8 cellular contexts compared by ENCODE assay signal in genomic region chr20:3406481-3407425, GRCh38. TPM values are rescaled to one million over a fixed set of nuclear protein-coding genes. Genes with fewer than 3 reads are reported as not detected.
DNase-seq lines count a peak whose midpoint lies in the region; ATAC-seq and TF ChIP-seq lines count a peak whose summit lies in the region.

No MANE protein-coding gene starts in this region.

- WGBS in spleen, 5 donors, result 6 to 12% (median 8%) methylated on average over 32 to 47 of the region's 47 CpGs

- ATAC-seq in HG02852 (IDR thresholded peaks at IDR 0.05; ENCODE audit: unreplicated experiment), result peak; percentile 5
- ATAC-seq in GM21360 (IDR thresholded peaks at IDR 0.05; ENCODE audit: unreplicated experiment), result no peak

- peaks cover 17% of the 10 kb centered on the region for H3K27me3 ChIP-seq in colonic mucosa
- no peaks in the 10 kb centered on the region for H3K27me3 ChIP-seq in spleen (replicated peaks in 1 of 7)

- TF ChIP-seq POLR2A in spleen (IDR thresholded peaks at IDR 0.05), result no peak

- DNase-seq in COLO668 (lab: John Stamatoyannopoulos, UW; ENCODE audit: unreplicated experiment) (peak; percentile 40), SW480 (ENCODE audit: low spot score) (peak; percentile 63), colonic mucosa (peak; percentile 33), kidney glomerular epithelial cell (lab: John Stamatoyannopoulos, UW) (peak; percentile 15), spleen (peak; percentile 75), KG1 (lab: John Stamatoyannopoulos, UW) (no peak)

- H3K9me3 ChIP-seq in colonic mucosa (no peaks in the 10 kb centered on the region), spleen (no peaks in the 10 kb centered on the region)

- H3K36me3 ChIP-seq in colonic mucosa (no peaks in the 10 kb centered on the region), spleen (no peaks in the 10 kb centered on the region)

- no peak for TF ChIP-seq CTCF in colonic mucosa (IDR thresholded peaks at IDR 0.05)
- no peak for TF ChIP-seq CTCF in spleen (IDR thresholded peaks at IDR 0.05 in 8 of 11, conservative IDR thresholded peaks at IDR 0.05 in 3 of 11)

- H3K4me3 ChIP-seq in colonic mucosa (peak overlapping the region; percentile 53), spleen (peak overlapping the region; percentile 74 to 92 (median 82))

- intact Hi-C loops in colonic mucosa (cut with DNase I) (no loop called here), spleen (cut with DNase I; ENCODE audit: low total_unique reads) (no loop called here)

- H3K4me1 ChIP-seq in colonic mucosa (peaks cover 4% of the 10 kb centered on the region), spleen (peaks cover 5 to 41% (median 27%) of the 10 kb centered on the region in 6 donors)

- H3K27ac ChIP-seq in colonic mucosa, result peak overlapping the region; percentile 67
- H3K27ac ChIP-seq in spleen, result peak overlapping the region; percentile 71 to 93 (median 88)

- H3K9ac ChIP-seq in colonic mucosa (ENCODE audit: low read depth in 2 of 2, low read length in 2 of 2), result peak overlapping the region; percentile 65 to 75

RNA-seq across cellular contexts. Expression of gene DNAAF9, which starts 0.7 kb away (rescaled TPM):
- total RNA-seq in colonic mucosa (1 to 10 TPM; 1.2 to 4.0 TPM), spleen (10 to 100 TPM; 10.9 to 21.4 (median 18.7) TPM)
- 1 to 10 TPM; 1.8 to 4.6 (median 2.4) TPM for polyA plus RNA-seq in spleen
